9 cellular contexts compared by ENCODE assay signal in the genomic region with DNA sequence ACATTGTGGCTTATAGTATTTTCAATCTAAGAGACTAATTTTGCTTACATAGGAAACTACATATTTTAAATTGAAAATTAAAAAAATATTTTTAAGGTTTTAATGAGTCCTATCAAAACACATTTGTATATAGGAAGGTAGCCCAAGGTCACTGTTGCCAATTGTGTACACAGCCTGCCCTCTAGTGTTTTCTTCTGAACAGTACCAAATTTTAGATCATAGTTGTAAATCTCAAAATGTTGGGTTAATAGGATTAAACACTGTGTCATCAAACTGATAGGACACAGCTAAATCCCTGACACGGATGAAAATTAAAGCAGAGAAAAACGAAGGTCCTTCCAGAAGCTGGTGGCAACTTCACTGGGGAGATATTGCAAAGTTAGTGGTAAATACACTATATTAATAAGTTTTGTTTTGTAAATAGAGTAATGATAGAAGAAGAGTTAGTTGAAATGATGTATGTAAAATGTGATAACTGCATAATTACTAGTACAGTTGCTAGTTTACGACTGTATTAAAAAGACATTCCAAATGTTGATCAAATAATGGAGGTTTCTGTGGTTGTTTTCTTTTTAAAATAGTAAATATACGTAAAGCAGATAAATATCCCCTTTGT. TPM values are rescaled to one million over a fixed set of nuclear protein-coding genes. Genes with fewer than 3 reads are reported as not detected.
DNase-seq lines count a peak whose midpoint lies in the region; ATAC-seq, FAIRE-seq and TF ChIP-seq lines count a peak whose summit lies in the region.
"Had no signal": no experiment of that assay in that cellular context is flagged by ENCODE, and none has a peak within 500 bp of the region (broad histone marks: within the 10 kb centered on the region; RNA-seq: fewer than 3 reads in every experiment).

No MANE protein-coding gene starts in this region.

- TF ChIP-seq CTCF in C4-2B (conservative IDR thresholded peaks at IDR 0.05) (peak; percentile 89), bronchial epithelial cell (IDR thresholded peaks at IDR 0.05; ENCODE audit: insufficient read depth, low read length, severe bottlenecking) (peak; percentile 44), liver (IDR thresholded peaks at IDR 0.05; ENCODE audit: low read depth, low read length, missing input control) (peak; percentile 62)

- no peaks in the 10 kb centered on the region for H3K79me1 ChIP-seq in neuronal stem cell (ENCODE audit: low read depth, low read length)

- no peak overlapping the region for H2BK120ac ChIP-seq in neuronal stem cell (ENCODE audit: low read depth, low read length)

- H3K9ac ChIP-seq in liver (ENCODE audit: low read depth in 1 of 2, low read length in 2 of 2) (no peak overlapping the region), neuronal stem cell (ENCODE audit: low read depth, low read length, poor library complexity) (no peak overlapping the region)

- H3K4me1 ChIP-seq in liver (ENCODE audit: control insufficient read depth in 4 of 4, insufficient read depth in 4 of 4, low read length in 3 of 4) = no peaks in the 10 kb centered on the region
- H3K4me1 ChIP-seq in neuronal stem cell (ENCODE audit: control insufficient read depth in 2 of 2, insufficient read depth in 1 of 2, low read depth in 1 of 2, low read length in 2 of 2) = no peaks in the 10 kb centered on the region

- no peak overlapping the region for H3K4ac ChIP-seq in neuronal stem cell (ENCODE audit: low read length)

- H3K36me3 ChIP-seq in bronchial epithelial cell (ENCODE audit: control insufficient read depth, insufficient read depth, low read length) (no peaks in the 10 kb centered on the region), liver (ENCODE audit: control insufficient read depth in 4 of 4, insufficient read depth in 3 of 4, low read depth in 1 of 4, low read length in 3 of 4) (no peaks in the 10 kb centered on the region), neuronal stem cell (replicated peaks in 1 of 2; ENCODE audit: control insufficient read depth in 2 of 2, insufficient read depth in 2 of 2, low read length in 2 of 2) (no peaks in the 10 kb centered on the region)

- 30% methylated on average over 4 of the region's 4 CpGs for WGBS in liver
- WGBS in neuronal stem cell (ENCODE audit: extremely low coverage in 2 of 2, insufficient read length in 2 of 2, insufficient replicate concordance in 1 of 2), 2 donors = no CpG with 5 or more reads among the region's 4 CpGs

- H3K14ac ChIP-seq in neuronal stem cell (ENCODE audit: low read length) = no peak overlapping the region

- H2AK5ac ChIP-seq in neuronal stem cell (ENCODE audit: low read depth, low read length) = no peak overlapping the region

- no peak overlapping the region for H2BK15ac ChIP-seq in neuronal stem cell (ENCODE audit: low read length)

- H2BK12ac ChIP-seq in neuronal stem cell (ENCODE audit: low read length) = no peak overlapping the region

- no peak overlapping the region for H2BK5ac ChIP-seq in neuronal stem cell (ENCODE audit: low read length)

- H4K8ac ChIP-seq in neuronal stem cell (ENCODE audit: low read depth, low read length) = no peak overlapping the region

- H2AFZ ChIP-seq in neuronal stem cell (ENCODE audit: low read length) = no peak overlapping the region

- H3K4me2 ChIP-seq in neuronal stem cell (ENCODE audit: insufficient read depth, low read length, poor library complexity, severe bottlenecking) = no peak overlapping the region

- H3K4me3 ChIP-seq in bronchial epithelial cell (ENCODE audit: low read depth, low read length) (no peak overlapping the region), liver (ENCODE audit: low read depth in 1 of 3, low read length in 3 of 3) (no peak overlapping the region), neuronal stem cell (ENCODE audit: low read length in 2 of 2) (no peak overlapping the region)

- DNase-seq in NCI-H524 treated with DMSO at 0.1 percent for 48 hours (lab: John Stamatoyannopoulos, UW) (peak; percentile 39), bronchial epithelial cell (ENCODE audit: low read depth) (peak; percentile 51), neuronal stem cell (ENCODE audit: low spot score) (no peak), ureter (ENCODE audit: low spot score) (no peak)
- DNase-seq in activated CD8-positive, alpha-beta memory T cell treated with anti-CD3 and anti-CD28 coated beads, Interleukin-2, amount 50 U/mL, for 4 hours = no peak

- H3K18ac ChIP-seq in neuronal stem cell (ENCODE audit: low read length) = no peak overlapping the region

- no peak overlapping the region for H4K91ac ChIP-seq in neuronal stem cell (ENCODE audit: low read depth, low read length, poor library complexity)

- peak; percentile 86 to 89 for TF ChIP-seq RAD21 in liver (IDR thresholded peaks at IDR 0.05)

- FAIRE-seq in bronchial epithelial cell (lab: Jason Lieb, UNC) = no peak

- H3K27me3 ChIP-seq in bronchial epithelial cell (ENCODE audit: control insufficient read depth, insufficient read depth, low read length) (no peaks in the 10 kb centered on the region), liver (ENCODE audit: control insufficient read depth in 4 of 4, insufficient read depth in 4 of 4, low read length in 3 of 4) (no peaks in the 10 kb centered on the region), neuronal stem cell (ENCODE audit: control insufficient read depth in 3 of 3, insufficient read depth in 3 of 3, low read depth in 1 of 3, low read length in 3 of 3) (peaks cover 0 to 12% (median 0%) of the 10 kb centered on the region in 3 experiments)

- ATAC-seq in GM19043 (IDR thresholded peaks at IDR 0.05; ENCODE audit: low read depth, unreplicated experiment) = peak; percentile 59

- H3K9me3 ChIP-seq in liver (ENCODE audit: control insufficient read depth in 4 of 4, low read length in 3 of 4) (no peaks in the 10 kb centered on the region), neuronal stem cell (replicated peaks in 1 of 2; ENCODE audit: control insufficient read depth in 2 of 2, insufficient read depth in 1 of 2, low read depth in 1 of 2, low read length in 2 of 2) (no peaks in the 10 kb centered on the region)

- H3K27ac ChIP-seq in C4-2B (no peak overlapping the region), liver (ENCODE audit: low read depth in 1 of 2, low read length in 2 of 2) (no peak overlapping the region), neuronal stem cell (replicated peaks; ENCODE audit: low read length) (no peak overlapping the region)

- no peak overlapping the region for H3K23ac ChIP-seq in neuronal stem cell (ENCODE audit: low read depth, low read length, poor library complexity)

TF ChIP-seq in liver, 16 proteins besides CTCF, POLR2A, EP300 and RAD21:
- TF ChIP-seq NR2F2 (IDR thresholded peaks at IDR 0.05) = no peak
- TF ChIP-seq RXRA (IDR thresholded peaks at IDR 0.05) = peak; percentile 41 to 55

RNA-seq across cellular contexts. Expression of a gene that starts 19.7 kb away (rescaled TPM):
- not detected in 2 replicates for total RNA-seq in bronchial epithelial cell
- not detected for total RNA-seq in liver
- polyA plus RNA-seq in liver = under 1 TPM; 0.09 to 0.31 TPM
- 0.14 TPM for polyA plus RNA-seq in neuronal stem cell (2013, experiment 1 of 2)
- polyA plus RNA-seq in neuronal stem cell (2013, experiment 2 of 2) = 0.17 TPM
- total RNA-seq in ureter = 1.8 TPM

RNA-seq across cellular contexts. Expression of a gene that starts 36.3 kb away (rescaled TPM):
- total RNA-seq in bronchial epithelial cell = not detected in 2 replicates
- total RNA-seq in liver = not detected
- not detected for polyA plus RNA-seq in liver
- not detected for polyA plus RNA-seq in neuronal stem cell (2013, experiment 1 of 2)
- polyA plus RNA-seq in neuronal stem cell (2013, experiment 2 of 2) = not detected
- total RNA-seq in ureter = not detected
- polyA plus RNA-seq: esophagus had no signal

RNA-seq across cellular contexts. Expression of a gene that starts 41.0 kb away (rescaled TPM):
- total RNA-seq in bronchial epithelial cell = 3.1 and 5.5 TPM in 2 replicates
- 10 to 100 TPM in 1 of 2 donors, under 1 TPM in 1; 0.25 to 77.4 TPM for total RNA-seq in liver
- 1 to 10 TPM; 1.7 to 9.0 TPM for polyA plus RNA-seq in liver
- 117 TPM for polyA plus RNA-seq in neuronal stem cell (2013, experiment 1 of 2)
- 116 TPM for polyA plus RNA-seq in neuronal stem cell (2013, experiment 2 of 2)
- total RNA-seq in ureter = 5.1 TPM

Comparison
In these comparisons a context has a peak if more than half of its experiments do, and no peak if none do; other contexts are left out.
1. DNase-seq: peak in NCI-H524 treated with DMSO at 0.1 percent for 48 hours (single experiment) and bronchial epithelial cell (single experiment); none in neuronal stem cell (single experiment), activated CD8-positive, alpha-beta memory T cell treated with anti-CD3 and anti-CD28 coated beads, Interleukin-2, amount 50 U/mL, for 4 hours (single experiment) and ureter (single experiment).
2. Peak in every context shown above with its lines, with median percentiles within 50 percentile points of each other: CTCF ChIP-seq.